Comparison of ENCODE assay signal across 9 cellular contexts in genomic region chr2:148022351-148022750, GRCh38. TPM values are rescaled to one million over a fixed set of nuclear protein-coding genes. Genes with fewer than 3 reads are reported as not detected.
DNase-seq lines count a peak whose midpoint lies in the region; ATAC-seq and TF ChIP-seq lines count a peak whose summit lies in the region.
"Had no signal": no experiment of that assay in that cellular context is flagged by ENCODE, and none has a peak within 500 bp of the region (broad histone marks: within the 10 kb centered on the region; RNA-seq: fewer than 3 reads in every experiment).

No MANE protein-coding gene starts in this region.

- H3K9ac ChIP-seq in ES-I3 (ENCODE audit: low read depth, low read length) = peak overlapping the region; percentile 65; the same call in 1 of the 2 replicates

- no peak for TF ChIP-seq CTCF in PC-9 (conservative IDR thresholded peaks at IDR 0.05)
- no peak for TF ChIP-seq CTCF in endothelial cell (IDR thresholded peaks at IDR 0.05; ENCODE audit: unreplicated experiment)
- TF ChIP-seq CTCF in osteoblast (IDR thresholded peaks at IDR 0.05; ENCODE audit: extremely low read depth, low read depth, low read length) = no peak

- POLR2A ChIA-PET in PC-9 (lab: Charles Lee; ENCODE audit: unreplicated experiment) = no interaction called here

- H3K36me3 Mint-ChIP-seq in endothelial cell (ENCODE audit: low read depth, unreplicated experiment) = no peaks in the 10 kb centered on the region

- DNase-seq in PC-9 = no peak
- no peak for DNase-seq in endothelial cell (ENCODE audit: low spot score)
- DNase-seq in osteoblast (ENCODE audit: insufficient read length, low spot score, missing footprints) = no peak
- DNase-seq in activated gamma-delta T cell treated with Interleukin-2 at 50 U/mL for 16 hours = no peak
- DNase-seq: midbrain had no signal

- intact Hi-C loops in PC-9 (cut with micrococcal nuclease; ENCODE audit: unreplicated experiment) = loop anchor here (10.0 kb wide), 1 partner anchor 622 kb away; the partner anchor contains the start of gene EPC2

- BruUV-seq in PC-9 (replicated peaks; lab: Mats Ljungman, UMichigan) = no TSS peak

- H3K27me3 ChIP-seq in PC-9 (ENCODE audit: insufficient read depth, low read depth) = no peaks in the 10 kb centered on the region
- no peaks in the 10 kb centered on the region for H3K27me3 ChIP-seq in osteoblast (ENCODE audit: insufficient read depth, low read length)

- H3K4me2 ChIP-seq in PC-9 (peak overlapping the region; percentile 90), osteoblast (ENCODE audit: insufficient read depth, low read length) (peak overlapping the region; percentile 95)

- ATAC-seq in GM18868 (IDR thresholded peaks at IDR 0.05; ENCODE audit: unreplicated experiment) (no peak), HG02973 (IDR thresholded peaks at IDR 0.05; ENCODE audit: unreplicated experiment) (no peak), GM18511 (IDR thresholded peaks at IDR 0.05; ENCODE audit: unreplicated experiment) (no peak)

- H3K4me3 ChIP-seq in PC-9 = peak overlapping the region; percentile 69
- peak overlapping the region; percentile 94 for H3K4me3 ChIP-seq in osteoblast (ENCODE audit: insufficient read depth, low read length)

- H3K4me1 ChIP-seq in ES-I3 (ENCODE audit: insufficient read depth, low read length) (no peaks in the 10 kb centered on the region), PC-9 (replicated peaks; ENCODE audit: insufficient read depth) (peaks cover 28% of the 10 kb centered on the region), osteoblast (ENCODE audit: insufficient read depth, low read length) (peaks cover 20% of the 10 kb centered on the region)

- H3K27ac Mint-ChIP-seq in endothelial cell (ENCODE audit: unreplicated experiment) = no peak overlapping the region

- H4K20me1 ChIP-seq in PC-9 (ENCODE audit: insufficient read depth) (peaks cover 15% of the 10 kb centered on the region; the same call in 1 of the 2 replicates), osteoblast (ENCODE audit: insufficient read depth, low read length) (peaks cover 11% of the 10 kb centered on the region)

- H3K4me3 Mint-ChIP-seq in endothelial cell (ENCODE audit: unreplicated experiment) = peak overlapping the region; percentile 100

- H3K9me3 Mint-ChIP-seq in endothelial cell (ENCODE audit: unreplicated experiment) = no peaks in the 10 kb centered on the region

- H3F3A ChIP-seq in PC-9 (ENCODE audit: insufficient read depth, low read depth) = peaks cover 7% of the 10 kb centered on the region

- H3K79me2 ChIP-seq in PC-9 (ENCODE audit: low read depth) (peaks cover 74% of the 10 kb centered on the region), osteoblast (ENCODE audit: insufficient read depth, low read length) (peaks cover 86% of the 10 kb centered on the region)

- no peaks in the 10 kb centered on the region for H3K9me3 ChIP-seq in ES-I3 (ENCODE audit: control insufficient read depth, insufficient read depth, low read length)
- no peaks in the 10 kb centered on the region for H3K9me3 ChIP-seq in PC-9 (ENCODE audit: insufficient read depth, low read depth)
- no peaks in the 10 kb centered on the region for H3K9me3 ChIP-seq in osteoblast (ENCODE audit: low read depth, low read length)

- no peak overlapping the region for H3K27ac ChIP-seq in PC-9
- peak overlapping the region; percentile 87 for H3K27ac ChIP-seq in osteoblast (ENCODE audit: low read depth, low read length)

- peaks cover 34% of the 10 kb centered on the region for H3K4me1 Mint-ChIP-seq in endothelial cell (ENCODE audit: unreplicated experiment)

- peaks cover 8% of the 10 kb centered on the region for H3K27me3 Mint-ChIP-seq in endothelial cell (ENCODE audit: unreplicated experiment)

- H3K36me3 ChIP-seq in ES-I3 (ENCODE audit: insufficient read depth, low read length) (no peaks in the 10 kb centered on the region), PC-9 (ENCODE audit: low read depth) (no peaks in the 10 kb centered on the region), osteoblast (ENCODE audit: insufficient read depth, low read length) (no peaks in the 10 kb centered on the region)

- H2AFZ ChIP-seq in PC-9 (no peak overlapping the region), osteoblast (ENCODE audit: low read length) (no peak overlapping the region)

- H3K9me2 ChIP-seq in PC-9 (ENCODE audit: insufficient read depth) = no peaks in the 10 kb centered on the region

- CTCF ChIA-PET in PC-9 (lab: Charles Lee) = no interaction called here

RNA-seq across cellular contexts. Expression of gene MBD5, which starts 1.5 kb away (rescaled TPM):
- 35.1 and 46.5 TPM in 2 replicates for total RNA-seq in PC-9 (2021)
- total RNA-seq in endothelial cell (ENCODE audit: unreplicated experiment) = 59.3 TPM
- 22.4 and 29.8 TPM in 2 replicates for total RNA-seq in osteoblast

RNA-seq across cellular contexts. Expression of gene ORC4, which starts 1.8 kb away (rescaled TPM):
- total RNA-seq in PC-9 (2021) = 28.4 and 44.2 TPM in 2 replicates
- total RNA-seq in endothelial cell (ENCODE audit: unreplicated experiment) = 41.3 TPM
- total RNA-seq in osteoblast = 22.4 and 24.8 TPM in 2 replicates
